18 cellular contexts compared by ENCODE assay signal in the genomic region with DNA sequence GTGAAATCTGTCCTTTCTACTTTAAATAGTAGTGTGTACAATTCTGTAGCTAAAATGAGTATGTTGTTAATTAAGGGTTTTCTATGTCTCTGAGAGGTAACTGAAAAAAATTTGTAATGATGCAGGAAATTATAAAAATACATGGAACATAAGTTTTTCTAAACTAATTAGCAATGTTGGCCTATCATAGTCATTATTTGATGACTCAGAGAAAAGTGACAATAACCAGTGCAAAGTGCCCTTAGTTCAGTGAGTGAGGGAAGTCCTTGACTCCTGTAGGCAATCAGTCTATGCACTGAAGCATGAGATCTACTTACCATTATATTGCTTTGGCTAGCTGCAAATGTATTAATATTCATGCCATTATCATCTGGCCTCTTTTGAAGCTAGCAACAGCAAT. TPM values are rescaled to one million over a fixed set of nuclear protein-coding genes. Genes with fewer than 3 reads are reported as not detected.
DNase-seq lines count a peak whose midpoint lies in the region; ATAC-seq, FAIRE-seq and TF ChIP-seq lines count a peak whose summit lies in the region.
"Had no signal": no experiment of that assay in that cellular context is flagged by ENCODE, and none has a peak within 500 bp of the region (broad histone marks: within the 10 kb centered on the region; RNA-seq: fewer than 3 reads in every experiment).

No MANE protein-coding gene starts in this region.

- H3K4me2 ChIP-seq in A549: no peak overlapping the region
- H3K4me2 ChIP-seq: BLaER1 treated with 17β-estradiol and CSF1 and Interleukin-3, amounts not matched to agents 10 nM and 100 nM had no signal

- ATAC-seq in A549 (no peak), GM19397 (IDR thresholded peaks at IDR 0.05; ENCODE audit: unreplicated experiment) (no peak), HG02870 (IDR thresholded peaks at IDR 0.05; ENCODE audit: unreplicated experiment) (no peak)

- H3K27ac ChIP-seq in A549: no peak overlapping the region
- H3K27ac ChIP-seq: 22Rv1; BLaER1 treated with 17β-estradiol and CSF1 and Interleukin-3, amounts not matched to agents 10 nM and 100 nM had no signal

- TF ChIP-seq POLR2A in A549 (IDR thresholded peaks at IDR 0.05; ENCODE audit: low read length): no peak

- DNase-seq in DMS 273 (lab: John Stamatoyannopoulos, UW; ENCODE audit: unreplicated experiment) (peak; percentile 0), DMS 273 treated with DMSO at 0.1 percent for 48 hours (lab: John Stamatoyannopoulos, UW) (no peak), A549 (ENCODE audit: low read depth in 1 of 2, low spot score in 1 of 2) (no peak), NCI-H1105 treated with DMSO at 0.1 percent for 48 hours (lab: John Stamatoyannopoulos, UW) (peak; percentile 66), NCI-H69 (lab: John Stamatoyannopoulos, UW) (peak; percentile 15), kidney glomerular epithelial cell (lab: John Stamatoyannopoulos, UW) (no peak)
- DNase-seq: ACHN; CD4-positive, CD25-positive, alpha-beta regulatory T cell; DND-41; GDM1 had no signal

- no peak overlapping the region for H3K4me3 ChIP-seq in A549
- H3K4me3 ChIP-seq: BLaER1 treated with 17β-estradiol and CSF1 and Interleukin-3, amounts not matched to agents 10 nM and 100 nM; HAP-1 had no signal

- FAIRE-seq in A549 (lab: Jason Lieb, UNC): no peak
- FAIRE-seq: GM12892, GM19239, H1 had no signal

- POLR2A ChIA-PET in A549 (lab: Yijun Ruan, JAX): no interaction called here

- no peaks in the 10 kb centered on the region for H3K4me1 ChIP-seq in A549
- H3K4me1 ChIP-seq: BLaER1 treated with 17β-estradiol and CSF1 and Interleukin-3, amounts not matched to agents 10 nM and 100 nM; HAP-1 had no signal

- no peak for TF ChIP-seq CTCF in A549 (IDR thresholded peaks at IDR 0.05)

- TF ChIP-seq RAD21 in A549 (conservative IDR thresholded peaks at IDR 0.05 in 1 of 2, IDR thresholded peaks at IDR 0.05 in 1 of 2): no peak

- CTCF ChIA-PET in A549 (lab: Yijun Ruan, JAX): no interaction called here

- no peak for TF ChIP-seq EP300 in A549 (IDR thresholded peaks at IDR 0.05)

- H3K9me3 ChIP-seq in A549: no peaks in the 10 kb centered on the region
- H3K9me3 ChIP-seq: BLaER1 treated with 17β-estradiol and CSF1 and Interleukin-3, amounts not matched to agents 10 nM and 100 nM; HAP-1 had no signal

TF ChIP-seq in A549, 52 proteins besides CTCF, POLR2A, EP300 and RAD21:
- TF ChIP-seq HOXB13 (CRISPR knock-in tag; IDR thresholded peaks at IDR 0.05; ENCODE audit: low read depth) (no peak), SREBF2 (IDR thresholded peaks at IDR 0.05) (no peak), MAFK (IDR thresholded peaks at IDR 0.05; ENCODE audit: partially characterized antibody) (peak; percentile 66), HEYL (CRISPR knock-in tag; IDR thresholded peaks at IDR 0.05) (no peak), MAZ (IDR thresholded peaks at IDR 0.05; ENCODE audit: borderline replicate concordance, low read depth, low read length) (no peak), RARB (CRISPR knock-in tag; IDR thresholded peaks at IDR 0.05) (no peak), PHF8 (IDR thresholded peaks at IDR 0.05; ENCODE audit: borderline replicate concordance, low read depth) (no peak)

RNA-seq across cellular contexts. Expression of gene CCDC172, which starts 40.6 kb away (rescaled TPM):
- not detected in 2 replicates for polyA plus RNA-seq in A549 (2011; rRNA removed)
- polyA plus RNA-seq in A549 (2012; cell fraction: cytosol; rRNA removed): not detected in 2 replicates
- not detected in 2 replicates for polyA plus RNA-seq in A549 (2012; cell fraction: nucleus; rRNA removed)
- not detected in 3 replicates for polyA plus RNA-seq in A549 (2017; fragmentation: RNase III; extraction: RNeasy Plus Mini Kit Qiagen cat#74134 plus additional on column Dnase treatment)
- not detected in 2 replicates for polyA minus RNA-seq in A549 (2011; rRNA and poly(A)+ RNA removed)
- polyA plus RNA-seq: CD4-positive, CD25-positive, alpha-beta regulatory T cell had no signal

Comparison
In these comparisons a context has a peak if more than half of its experiments do, and no peak if none do; other contexts are left out.
1. DNase-seq: peak in DMS 273 (single experiment), NCI-H1105 treated with DMSO at 0.1 percent for 48 hours (single experiment) and NCI-H69 (single experiment); none in DMS 273 treated with DMSO at 0.1 percent for 48 hours (single experiment), A549 (0 of 2) and kidney glomerular epithelial cell (single experiment).